Comparison of ENCODE assay signal across 2 cellular contexts in the genomic region with DNA sequence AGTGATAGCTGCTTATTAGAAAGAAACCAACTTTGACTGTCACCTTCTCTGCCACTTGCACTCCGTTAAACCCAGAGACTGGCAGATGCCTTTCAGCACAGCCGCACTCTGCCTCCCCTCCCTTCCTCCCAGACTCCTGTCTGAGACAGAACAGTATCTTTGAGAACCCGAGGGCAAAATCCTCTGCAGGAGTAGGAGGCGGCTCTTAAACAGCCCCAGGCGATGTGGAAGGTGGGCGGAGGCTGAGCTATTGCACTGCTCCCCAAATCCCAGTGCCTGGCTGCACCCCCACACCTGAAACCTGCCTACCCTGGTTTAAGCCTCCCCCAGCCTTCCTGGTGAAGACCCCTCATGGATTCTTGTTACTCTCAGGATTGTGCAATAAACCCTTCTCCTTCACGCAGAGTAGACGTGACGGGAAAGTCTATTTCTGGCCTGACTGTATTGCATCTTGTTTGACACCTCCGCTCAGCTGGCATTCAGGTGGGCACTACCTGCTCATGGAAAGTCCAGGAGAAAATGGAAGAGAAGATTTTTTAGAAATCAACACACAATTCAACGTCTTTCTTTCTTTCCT.
TF ChIP-seq lines count a peak whose summit lies in the region.

No MANE protein-coding gene starts in this region.

TF ChIP-seq in HEK293, 187 proteins besides CTCF, POLR2A, EP300 and RAD21:
- TF ChIP-seq ZNF169 (tag by site-specific recombination; IDR thresholded peaks at IDR 0.05) (no peak), SETDB1 (IDR thresholded peaks at IDR 0.05; ENCODE audit: insufficient read length, low read length) (no peak), ZNF571 (tag by site-specific recombination; IDR thresholded peaks at IDR 0.05) (no peak), EGR2 (tag by site-specific recombination; IDR thresholded peaks at IDR 0.05; ENCODE audit: low read depth) (0 out of 2 replicates have a peak, but pooled peaks have one; percentile 9)
- TF ChIP-seq, protein P1, sequence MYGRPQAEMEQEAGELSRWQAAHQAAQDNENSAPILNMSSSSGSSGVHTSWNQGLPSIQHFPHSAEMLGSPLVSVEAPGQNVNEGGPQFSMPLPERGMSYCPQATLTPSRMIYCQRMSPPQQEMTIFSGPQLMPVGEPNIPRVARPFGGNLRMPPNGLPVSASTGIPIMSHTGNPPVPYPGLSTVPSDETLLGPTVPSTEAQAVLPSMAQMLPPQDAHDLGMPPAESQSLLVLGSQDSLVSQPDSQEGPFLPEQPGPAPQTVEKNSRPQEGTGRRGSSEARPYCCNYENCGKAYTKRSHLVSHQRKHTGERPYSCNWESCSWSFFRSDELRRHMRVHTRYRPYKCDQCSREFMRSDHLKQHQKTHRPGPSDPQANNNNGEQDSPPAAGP (tag by site-specific recombination; IDR thresholded peaks at IDR 0.05) = no peak
- TF ChIP-seq, protein P2, sequence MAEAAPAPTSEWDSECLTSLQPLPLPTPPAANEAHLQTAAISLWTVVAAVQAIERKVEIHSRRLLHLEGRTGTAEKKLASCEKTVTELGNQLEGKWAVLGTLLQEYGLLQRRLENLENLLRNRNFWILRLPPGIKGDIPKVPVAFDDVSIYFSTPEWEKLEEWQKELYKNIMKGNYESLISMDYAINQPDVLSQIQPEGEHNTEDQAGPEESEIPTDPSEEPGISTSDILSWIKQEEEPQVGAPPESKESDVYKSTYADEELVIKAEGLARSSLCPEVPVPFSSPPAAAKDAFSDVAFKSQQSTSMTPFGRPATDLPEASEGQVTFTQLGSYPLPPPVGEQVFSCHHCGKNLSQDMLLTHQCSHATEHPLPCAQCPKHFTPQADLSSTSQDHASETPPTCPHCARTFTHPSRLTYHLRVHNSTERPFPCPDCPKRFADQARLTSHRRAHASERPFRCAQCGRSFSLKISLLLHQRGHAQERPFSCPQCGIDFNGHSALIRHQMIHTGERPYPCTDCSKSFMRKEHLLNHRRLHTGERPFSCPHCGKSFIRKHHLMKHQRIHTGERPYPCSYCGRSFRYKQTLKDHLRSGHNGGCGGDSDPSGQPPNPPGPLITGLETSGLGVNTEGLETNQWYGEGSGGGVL (tag by site-specific recombination; IDR thresholded peaks at IDR 0.05) = no peak

TF ChIP-seq in H1, 55 proteins besides CTCF, POLR2A, EP300 and RAD21:
- TF ChIP-seq, protein P3, sequence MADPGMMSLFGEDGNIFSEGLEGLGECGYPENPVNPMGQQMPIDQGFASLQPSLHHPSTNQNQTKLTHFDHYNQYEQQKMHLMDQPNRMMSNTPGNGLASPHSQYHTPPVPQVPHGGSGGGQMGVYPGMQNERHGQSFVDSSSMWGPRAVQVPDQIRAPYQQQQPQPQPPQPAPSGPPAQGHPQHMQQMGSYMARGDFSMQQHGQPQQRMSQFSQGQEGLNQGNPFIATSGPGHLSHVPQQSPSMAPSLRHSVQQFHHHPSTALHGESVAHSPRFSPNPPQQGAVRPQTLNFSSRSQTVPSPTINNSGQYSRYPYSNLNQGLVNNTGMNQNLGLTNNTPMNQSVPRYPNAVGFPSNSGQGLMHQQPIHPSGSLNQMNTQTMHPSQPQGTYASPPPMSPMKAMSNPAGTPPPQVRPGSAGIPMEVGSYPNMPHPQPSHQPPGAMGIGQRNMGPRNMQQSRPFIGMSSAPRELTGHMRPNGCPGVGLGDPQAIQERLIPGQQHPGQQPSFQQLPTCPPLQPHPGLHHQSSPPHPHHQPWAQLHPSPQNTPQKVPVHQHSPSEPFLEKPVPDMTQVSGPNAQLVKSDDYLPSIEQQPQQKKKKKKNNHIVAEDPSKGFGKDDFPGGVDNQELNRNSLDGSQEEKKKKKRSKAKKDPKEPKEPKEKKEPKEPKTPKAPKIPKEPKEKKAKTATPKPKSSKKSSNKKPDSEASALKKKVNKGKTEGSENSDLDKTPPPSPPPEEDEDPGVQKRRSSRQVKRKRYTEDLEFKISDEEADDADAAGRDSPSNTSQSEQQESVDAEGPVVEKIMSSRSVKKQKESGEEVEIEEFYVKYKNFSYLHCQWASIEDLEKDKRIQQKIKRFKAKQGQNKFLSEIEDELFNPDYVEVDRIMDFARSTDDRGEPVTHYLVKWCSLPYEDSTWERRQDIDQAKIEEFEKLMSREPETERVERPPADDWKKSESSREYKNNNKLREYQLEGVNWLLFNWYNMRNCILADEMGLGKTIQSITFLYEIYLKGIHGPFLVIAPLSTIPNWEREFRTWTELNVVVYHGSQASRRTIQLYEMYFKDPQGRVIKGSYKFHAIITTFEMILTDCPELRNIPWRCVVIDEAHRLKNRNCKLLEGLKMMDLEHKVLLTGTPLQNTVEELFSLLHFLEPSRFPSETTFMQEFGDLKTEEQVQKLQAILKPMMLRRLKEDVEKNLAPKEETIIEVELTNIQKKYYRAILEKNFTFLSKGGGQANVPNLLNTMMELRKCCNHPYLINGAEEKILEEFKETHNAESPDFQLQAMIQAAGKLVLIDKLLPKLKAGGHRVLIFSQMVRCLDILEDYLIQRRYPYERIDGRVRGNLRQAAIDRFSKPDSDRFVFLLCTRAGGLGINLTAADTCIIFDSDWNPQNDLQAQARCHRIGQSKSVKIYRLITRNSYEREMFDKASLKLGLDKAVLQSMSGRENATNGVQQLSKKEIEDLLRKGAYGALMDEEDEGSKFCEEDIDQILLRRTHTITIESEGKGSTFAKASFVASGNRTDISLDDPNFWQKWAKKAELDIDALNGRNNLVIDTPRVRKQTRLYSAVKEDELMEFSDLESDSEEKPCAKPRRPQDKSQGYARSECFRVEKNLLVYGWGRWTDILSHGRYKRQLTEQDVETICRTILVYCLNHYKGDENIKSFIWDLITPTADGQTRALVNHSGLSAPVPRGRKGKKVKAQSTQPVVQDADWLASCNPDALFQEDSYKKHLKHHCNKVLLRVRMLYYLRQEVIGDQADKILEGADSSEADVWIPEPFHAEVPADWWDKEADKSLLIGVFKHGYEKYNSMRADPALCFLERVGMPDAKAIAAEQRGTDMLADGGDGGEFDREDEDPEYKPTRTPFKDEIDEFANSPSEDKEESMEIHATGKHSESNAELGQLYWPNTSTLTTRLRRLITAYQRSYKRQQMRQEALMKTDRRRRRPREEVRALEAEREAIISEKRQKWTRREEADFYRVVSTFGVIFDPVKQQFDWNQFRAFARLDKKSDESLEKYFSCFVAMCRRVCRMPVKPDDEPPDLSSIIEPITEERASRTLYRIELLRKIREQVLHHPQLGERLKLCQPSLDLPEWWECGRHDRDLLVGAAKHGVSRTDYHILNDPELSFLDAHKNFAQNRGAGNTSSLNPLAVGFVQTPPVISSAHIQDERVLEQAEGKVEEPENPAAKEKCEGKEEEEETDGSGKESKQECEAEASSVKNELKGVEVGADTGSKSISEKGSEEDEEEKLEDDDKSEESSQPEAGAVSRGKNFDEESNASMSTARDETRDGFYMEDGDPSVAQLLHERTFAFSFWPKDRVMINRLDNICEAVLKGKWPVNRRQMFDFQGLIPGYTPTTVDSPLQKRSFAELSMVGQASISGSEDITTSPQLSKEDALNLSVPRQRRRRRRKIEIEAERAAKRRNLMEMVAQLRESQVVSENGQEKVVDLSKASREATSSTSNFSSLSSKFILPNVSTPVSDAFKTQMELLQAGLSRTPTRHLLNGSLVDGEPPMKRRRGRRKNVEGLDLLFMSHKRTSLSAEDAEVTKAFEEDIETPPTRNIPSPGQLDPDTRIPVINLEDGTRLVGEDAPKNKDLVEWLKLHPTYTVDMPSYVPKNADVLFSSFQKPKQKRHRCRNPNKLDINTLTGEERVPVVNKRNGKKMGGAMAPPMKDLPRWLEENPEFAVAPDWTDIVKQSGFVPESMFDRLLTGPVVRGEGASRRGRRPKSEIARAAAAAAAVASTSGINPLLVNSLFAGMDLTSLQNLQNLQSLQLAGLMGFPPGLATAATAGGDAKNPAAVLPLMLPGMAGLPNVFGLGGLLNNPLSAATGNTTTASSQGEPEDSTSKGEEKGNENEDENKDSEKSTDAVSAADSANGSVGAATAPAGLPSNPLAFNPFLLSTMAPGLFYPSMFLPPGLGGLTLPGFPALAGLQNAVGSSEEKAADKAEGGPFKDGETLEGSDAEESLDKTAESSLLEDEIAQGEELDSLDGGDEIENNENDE (IDR thresholded peaks at IDR 0.05; ENCODE audit: insufficient replicate concordance, low read length) = no peak
- peak; percentile 72; the same call in 1 of the 2 replicates for TF ChIP-seq CEBPB (IDR thresholded peaks at IDR 0.05; ENCODE audit: low read depth, low read length)
